2 cellular contexts compared by ENCODE assay signal in the genomic region with DNA sequence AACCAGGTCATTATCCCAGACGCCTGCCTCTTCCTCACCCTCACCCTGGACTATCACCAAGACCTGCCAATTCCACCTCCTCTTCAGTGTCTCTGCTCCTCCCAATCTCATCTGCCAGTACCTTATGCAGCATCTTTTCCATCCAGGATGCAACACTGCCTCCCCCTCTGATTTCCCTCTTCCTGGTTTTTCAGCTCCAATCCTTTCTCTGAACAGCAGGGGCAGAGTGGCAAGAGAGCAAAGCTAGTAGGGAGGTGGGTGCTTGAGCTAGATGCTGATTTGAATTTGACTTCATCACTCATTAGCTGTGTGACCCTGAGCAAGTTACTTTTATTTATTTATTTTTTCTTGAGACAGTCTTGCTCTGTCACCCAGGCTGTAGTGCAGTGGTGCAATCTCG.
TF ChIP-seq lines count a peak whose summit lies in the region.

No MANE protein-coding gene starts in this region.

TF ChIP-seq in A549, 52 proteins besides CTCF, POLR2A, EP300 and RAD21:
- TF ChIP-seq, protein P1, sequence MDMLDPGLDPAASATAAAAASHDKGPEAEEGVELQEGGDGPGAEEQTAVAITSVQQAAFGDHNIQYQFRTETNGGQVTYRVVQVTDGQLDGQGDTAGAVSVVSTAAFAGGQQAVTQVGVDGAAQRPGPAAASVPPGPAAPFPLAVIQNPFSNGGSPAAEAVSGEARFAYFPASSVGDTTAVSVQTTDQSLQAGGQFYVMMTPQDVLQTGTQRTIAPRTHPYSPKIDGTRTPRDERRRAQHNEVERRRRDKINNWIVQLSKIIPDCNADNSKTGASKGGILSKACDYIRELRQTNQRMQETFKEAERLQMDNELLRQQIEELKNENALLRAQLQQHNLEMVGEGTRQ (IDR thresholded peaks at IDR 0.05): no peak
- TF ChIP-seq MAZ (IDR thresholded peaks at IDR 0.05; ENCODE audit: borderline replicate concordance, low read depth, low read length) (no peak), NFE2L2 (conservative IDR thresholded peaks at IDR 0.05; ENCODE audit: low read length) (no peak), NPAS2 (CRISPR knock-in tag; IDR thresholded peaks at IDR 0.05; ENCODE audit: borderline replicate concordance) (no peak), RNF2 (IDR thresholded peaks at IDR 0.05; ENCODE audit: borderline replicate concordance, low read depth) (no peak)

TF ChIP-seq in WTC11, 78 proteins besides CTCF, POLR2A, EP300 and RAD21 (continued from another document):
- TF ChIP-seq, protein P2, sequence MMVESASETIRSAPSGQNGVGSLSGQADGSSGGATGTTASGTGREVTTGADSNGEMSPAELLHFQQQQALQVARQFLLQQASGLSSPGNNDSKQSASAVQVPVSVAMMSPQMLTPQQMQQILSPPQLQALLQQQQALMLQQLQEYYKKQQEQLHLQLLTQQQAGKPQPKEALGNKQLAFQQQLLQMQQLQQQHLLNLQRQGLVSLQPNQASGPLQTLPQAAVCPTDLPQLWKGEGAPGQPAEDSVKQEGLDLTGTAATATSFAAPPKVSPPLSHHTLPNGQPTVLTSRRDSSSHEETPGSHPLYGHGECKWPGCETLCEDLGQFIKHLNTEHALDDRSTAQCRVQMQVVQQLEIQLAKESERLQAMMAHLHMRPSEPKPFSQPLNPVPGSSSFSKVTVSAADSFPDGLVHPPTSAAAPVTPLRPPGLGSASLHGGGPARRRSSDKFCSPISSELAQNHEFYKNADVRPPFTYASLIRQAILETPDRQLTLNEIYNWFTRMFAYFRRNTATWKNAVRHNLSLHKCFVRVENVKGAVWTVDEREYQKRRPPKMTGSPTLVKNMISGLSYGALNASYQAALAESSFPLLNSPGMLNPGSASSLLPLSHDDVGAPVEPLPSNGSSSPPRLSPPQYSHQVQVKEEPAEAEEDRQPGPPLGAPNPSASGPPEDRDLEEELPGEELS (CRISPR knock-in tag; IDR thresholded peaks at IDR 0.05): no peak
- no peak for TF ChIP-seq JUN (CRISPR knock-in tag; IDR thresholded peaks at IDR 0.05)
- TF ChIP-seq, protein P3, sequence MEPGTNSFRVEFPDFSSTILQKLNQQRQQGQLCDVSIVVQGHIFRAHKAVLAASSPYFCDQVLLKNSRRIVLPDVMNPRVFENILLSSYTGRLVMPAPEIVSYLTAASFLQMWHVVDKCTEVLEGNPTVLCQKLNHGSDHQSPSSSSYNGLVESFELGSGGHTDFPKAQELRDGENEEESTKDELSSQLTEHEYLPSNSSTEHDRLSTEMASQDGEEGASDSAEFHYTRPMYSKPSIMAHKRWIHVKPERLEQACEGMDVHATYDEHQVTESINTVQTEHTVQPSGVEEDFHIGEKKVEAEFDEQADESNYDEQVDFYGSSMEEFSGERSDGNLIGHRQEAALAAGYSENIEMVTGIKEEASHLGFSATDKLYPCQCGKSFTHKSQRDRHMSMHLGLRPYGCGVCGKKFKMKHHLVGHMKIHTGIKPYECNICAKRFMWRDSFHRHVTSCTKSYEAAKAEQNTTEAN (CRISPR knock-in tag; IDR thresholded peaks at IDR 0.05): no peak
- no peak for TF ChIP-seq CREB1 (CRISPR knock-in tag; IDR thresholded peaks at IDR 0.05)
- TF ChIP-seq ZNF138 (CRISPR knock-in tag; conservative IDR thresholded peaks at IDR 0.05): no peak
- TF ChIP-seq, protein P4, sequence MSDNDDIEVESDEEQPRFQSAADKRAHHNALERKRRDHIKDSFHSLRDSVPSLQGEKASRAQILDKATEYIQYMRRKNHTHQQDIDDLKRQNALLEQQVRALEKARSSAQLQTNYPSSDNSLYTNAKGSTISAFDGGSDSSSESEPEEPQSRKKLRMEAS (CRISPR knock-in tag; IDR thresholded peaks at IDR 0.05): no peak
- no peak for TF ChIP-seq ZNF396 (CRISPR knock-in tag; IDR thresholded peaks at IDR 0.05; ENCODE audit: borderline replicate concordance)
- no peak for TF ChIP-seq ZNF121 (CRISPR knock-in tag; IDR thresholded peaks at IDR 0.05)
- TF ChIP-seq, protein P5, sequence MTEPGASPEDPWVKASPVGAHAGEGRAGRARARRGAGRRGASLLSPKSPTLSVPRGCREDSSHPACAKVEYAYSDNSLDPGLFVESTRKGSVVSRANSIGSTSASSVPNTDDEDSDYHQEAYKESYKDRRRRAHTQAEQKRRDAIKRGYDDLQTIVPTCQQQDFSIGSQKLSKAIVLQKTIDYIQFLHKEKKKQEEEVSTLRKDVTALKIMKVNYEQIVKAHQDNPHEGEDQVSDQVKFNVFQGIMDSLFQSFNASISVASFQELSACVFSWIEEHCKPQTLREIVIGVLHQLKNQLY (CRISPR knock-in tag; IDR thresholded peaks at IDR 0.05): no peak
- TF ChIP-seq ZBTB21 (CRISPR knock-in tag; IDR thresholded peaks at IDR 0.05; ENCODE audit: borderline replicate concordance): no peak
- no peak for TF ChIP-seq TP53 (CRISPR knock-in tag; IDR thresholded peaks at IDR 0.05)
